Comparison of ENCODE assay signal across 9 cellular contexts in genomic region chr5:83453937-83454336, GRCh38.
"Had no signal": no experiment of that assay in that cellular context is flagged by ENCODE, and none has a peak within 500 bp of the region (broad histone marks: within the 10 kb centered on the region; RNA-seq: fewer than 3 reads in every experiment).

No MANE protein-coding gene starts in this region.

- H3K4me3 ChIP-seq: GM23338 had no signal

- H2AFZ ChIP-seq: GM23338 had no signal

- H3K4me2 ChIP-seq: GM23338 had no signal

- ATAC-seq: GM23338, HepG2 had no signal

- FAIRE-seq: H1, H54, HepG2 had no signal

- DNase-seq: H9, HCEC 1CT, HFFc6, KG1 had no signal

- H3K27ac ChIP-seq: HL-60 had no signal
